Comparison of ENCODE assay signal across 16 cellular contexts in genomic region chr7:96253441-96253840, GRCh38.
A peak's percentile ranks its signal among the peaks of the same experiment; 100 is the strongest.
DNase-seq lines count a peak whose midpoint lies in the region; ATAC-seq and TF ChIP-seq lines count a peak whose summit lies in the region.
"Had no signal": no experiment of that assay in that cellular context is flagged by ENCODE, and none has a peak within 500 bp of the region (broad histone marks: within the 10 kb centered on the region; RNA-seq: fewer than 3 reads in every experiment).

No MANE protein-coding gene starts in this region.

- H3K4me3 ChIP-seq in HEK293 (ENCODE audit: low read depth, low read length), result no peak overlapping the region
- H3K4me3 ChIP-seq in dorsolateral prefrontal cortex, result no peak overlapping the region
- H3K4me3 ChIP-seq in mucosa of descending colon, result no peak overlapping the region
- H3K4me3 ChIP-seq: A549, GM12878, HAP-1 had no signal

- TF ChIP-seq CTCF in HEK293 (tag by site-specific recombination; IDR thresholded peaks at IDR 0.05) (no peak), dorsolateral prefrontal cortex (IDR thresholded peaks at IDR 0.05 in 54 of 56, conservative IDR thresholded peaks at IDR 0.05 in 2 of 56; ENCODE audit: low read depth in 1 of 56, partially characterized antibody in 56 of 56) (no peak), mucosa of descending colon (IDR thresholded peaks at IDR 0.05) (no peak)

- H3K27ac ChIP-seq in HEK293 (ENCODE audit: extremely low read depth, low read depth, low read length), result no peak overlapping the region
- H3K27ac ChIP-seq in dorsolateral prefrontal cortex, result peak overlapping the region in 30 of 59 donors; percentile 7 to 72 (median 47)
- H3K27ac ChIP-seq: A549, C4-2B had no signal

- intact Hi-C loops in dorsolateral prefrontal cortex (cut with DNase I), result no loop called here
- intact Hi-C loops in mucosa of descending colon (cut with DNase I, micrococcal nuclease), result no loop called here

- no peaks in the 10 kb centered on the region for H3K4me1 ChIP-seq in HEK293 (ENCODE audit: control insufficient read depth, insufficient read depth, low read length)
- no peaks in the 10 kb centered on the region for H3K4me1 ChIP-seq in mucosa of descending colon (ENCODE audit: low read depth)
- H3K4me1 ChIP-seq: A549, BE2C, Caco-2 had no signal

- POLR2A ChIA-PET in HEK293 (lab: Yijun Ruan, JAX), result no interaction called here

- H3K9me3 ChIP-seq in HEK293 (ENCODE audit: control insufficient read depth, insufficient read depth, low read depth, low read length) (no peaks in the 10 kb centered on the region), mucosa of descending colon (peaks cover 5% of the 10 kb centered on the region)
- H3K9me3 ChIP-seq: BE2C, Caco-2, HAP-1 had no signal

- ATAC-seq in GM19324 (IDR thresholded peaks at IDR 0.05; ENCODE audit: low FRiP score, unreplicated experiment) (no peak), mucosa of descending colon (no peak)
- ATAC-seq: A549; CD8-positive, alpha-beta T cell; GM12878; HepG2 had no signal

- H3K27me3 ChIP-seq in dorsolateral prefrontal cortex, result no peaks in the 10 kb centered on the region
- H3K27me3 ChIP-seq: BE2C had no signal

- CTCF ChIA-PET in HEK293 (lab: Yijun Ruan, JAX), result no interaction called here

- no peak for DNase-seq in dorsolateral prefrontal cortex
- DNase-seq in lung microvascular endothelial cell (ENCODE audit: low read depth in 2 of 2), result peak; percentile 49 to 54
- DNase-seq in activated CD4-positive, CD25-positive, alpha-beta regulatory T cell treated with anti-CD3 and anti-CD28 coated beads, Interleukin-2, amount 50 U/mL, for 72 hours, result no peak
- no peak for DNase-seq in mucosa of descending colon
- DNase-seq: BE2C; Caco-2; CD8-positive, alpha-beta T cell; DMS53; HFFc6 had no signal

- H3K36me3 ChIP-seq in HEK293 (ENCODE audit: control insufficient read depth in 2 of 2, insufficient read depth in 1 of 2, low read length in 2 of 2) (no peaks in the 10 kb centered on the region), mucosa of descending colon (ENCODE audit: low read depth) (no peaks in the 10 kb centered on the region)
- H3K36me3 ChIP-seq: BE2C, HAP-1 had no signal

TF ChIP-seq in HEK293, 187 proteins besides CTCF, POLR2A, EP300 and RAD21:
- TF ChIP-seq ZNF776 (tag by site-specific recombination; IDR thresholded peaks at IDR 0.05; ENCODE audit: borderline replicate concordance) (no peak), PRDM1 (tag by site-specific recombination; IDR thresholded peaks at IDR 0.05) (0 out of 2 replicates have a peak, but pooled peaks have one; percentile 1)

Comparison
In these comparisons a context has a peak if more than half of its experiments do, and no peak if none do; other contexts are left out.
1. DNase-seq: peak in lung microvascular endothelial cell (2 of 2); none in dorsolateral prefrontal cortex (0 of 10), activated CD4-positive, CD25-positive, alpha-beta regulatory T cell treated with anti-CD3 and anti-CD28 coated beads, Interleukin-2, amount 50 U/mL, for 72 hours (single experiment) and mucosa of descending colon (0 of 3).